In the genomic region with DNA sequence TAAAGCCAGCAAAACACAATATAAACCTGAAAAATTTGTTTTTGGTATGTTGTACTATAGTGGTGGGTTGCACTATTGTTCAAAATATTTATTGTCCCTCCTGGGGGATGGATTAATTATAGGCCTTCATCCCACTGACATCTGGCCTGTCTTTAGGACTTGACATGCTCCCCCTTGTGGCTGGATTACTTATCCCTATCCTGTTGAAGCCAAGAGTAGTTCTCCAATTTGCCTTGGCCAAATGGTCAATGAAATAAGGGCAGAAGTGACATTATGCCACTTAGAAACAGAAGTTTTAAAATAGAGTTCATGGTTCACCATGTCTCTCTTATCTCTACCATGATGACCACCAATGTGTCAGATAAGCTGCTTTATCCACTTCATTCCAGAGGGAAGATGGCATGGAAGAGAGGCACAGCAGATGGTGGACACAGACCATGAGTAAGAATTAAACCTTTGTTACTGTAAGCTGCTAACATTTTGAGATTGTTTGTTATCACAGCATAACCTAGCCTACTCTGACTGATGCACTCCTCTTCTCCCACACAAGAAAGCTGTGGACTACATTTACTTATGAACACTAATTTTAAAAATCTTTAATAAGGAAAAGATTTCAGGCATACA, we compare ENCODE assay signal across 10 cellular contexts. TPM values are rescaled to one million over a fixed set of nuclear protein-coding genes. Genes with fewer than 3 reads are reported as not detected.
DNase-seq lines count a peak whose midpoint lies in the region; ATAC-seq and TF ChIP-seq lines count a peak whose summit lies in the region.
"Had no signal": no experiment of that assay in that cellular context is flagged by ENCODE, and none has a peak within 500 bp of the region (broad histone marks: within the 10 kb centered on the region; RNA-seq: fewer than 3 reads in every experiment).

No MANE protein-coding gene starts in this region.

- no peaks in the 10 kb centered on the region for H4K20me1 ChIP-seq in GM23248 (ENCODE audit: insufficient read depth)

- CTCF ChIA-PET in CD4-positive, alpha-beta T cell (lab: Charles Lee): interaction anchor here (0.9 kb wide), 1 partner anchor 9 kb away, joined by 4 read pairs; no protein-coding TSS in a partner anchor

- no peak overlapping the region for H3K27ac Mint-ChIP-seq in CD4-positive, alpha-beta T cell
- H3K27ac Mint-ChIP-seq in type B pancreatic cell: no peak overlapping the region

- H3K4me3 Mint-ChIP-seq in CD4-positive, alpha-beta T cell: no peak overlapping the region
- no peak overlapping the region for H3K4me3 Mint-ChIP-seq in type B pancreatic cell

- H3K4me1 ChIP-seq in GM23248 (ENCODE audit: insufficient read depth): peaks cover 19% of the 10 kb centered on the region
- H3K4me1 ChIP-seq in Peyer's patch: no peaks in the 10 kb centered on the region

- H3K9me3 Mint-ChIP-seq in CD4-positive, alpha-beta T cell: peaks cover 2% of the 10 kb centered on the region
- H3K9me3 Mint-ChIP-seq in type B pancreatic cell: peaks cover 3% of the 10 kb centered on the region

- H3K4me2 ChIP-seq in GM23248 (ENCODE audit: unreplicated experiment): no peak overlapping the region

- H3K4me1 Mint-ChIP-seq in CD4-positive, alpha-beta T cell (ENCODE audit: low read depth): no peaks in the 10 kb centered on the region
- H3K4me1 Mint-ChIP-seq in type B pancreatic cell (ENCODE audit: unreplicated experiment): no peaks in the 10 kb centered on the region

- no peaks in the 10 kb centered on the region for H3K9me2 ChIP-seq in GM23248 (ENCODE audit: insufficient read depth)

- no peak for ATAC-seq in CD4-positive, alpha-beta T cell (ENCODE audit: poor library complexity)

- TF ChIP-seq POLR2A in Peyer's patch (IDR thresholded peaks at IDR 0.05): no peak

- H3K79me2 ChIP-seq in GM23248 (ENCODE audit: insufficient read depth): no peaks in the 10 kb centered on the region

- no peaks in the 10 kb centered on the region for H3K9me3 ChIP-seq in CD4-positive, alpha-beta T cell (ENCODE audit: control insufficient read depth, low read length)
- H3K9me3 ChIP-seq in GM23248 (ENCODE audit: low read depth): no peaks in the 10 kb centered on the region
- H3K9me3 ChIP-seq in Peyer's patch: peaks cover 0 to 4% (median 0%) of the 10 kb centered on the region in 4 donors

- no peak for DNase-seq in CD4-positive, alpha-beta T cell
- peak; percentile 61 for DNase-seq in GM23248
- DNase-seq in Peyer's patch: peak in 1 of 3 donors; percentile 53
- peak; percentile 23 for DNase-seq in fibroblast of peridontal ligament (ENCODE audit: extremely low read depth)
- no peak for DNase-seq in type B pancreatic cell (ENCODE audit: extremely low spot score, unreplicated experiment)
- no peak for DNase-seq in occipital lobe (lab: John Stamatoyannopoulos, UW)
- DNase-seq in substantia nigra (lab: John Stamatoyannopoulos, UW): no peak
- no peak for DNase-seq in kidney glomerular epithelial cell (lab: John Stamatoyannopoulos, UW)

- intact Hi-C loops in CD4-positive, alpha-beta T cell (cut with DNase I, micrococcal nuclease): loop anchor here in 1 of 2 experiments (10.0 kb wide), 1 partner anchor 308 kb away; no protein-coding TSS in a partner anchor

- in situ Hi-C loops in GM23248 (cut with MboI): loop anchor here (25.0 kb wide), 1 partner anchor 1065 kb away; no protein-coding TSS in a partner anchor

- no peak overlapping the region for H3K9ac ChIP-seq in GM23248

- POLR2A ChIA-PET in CD4-positive, alpha-beta T cell (lab: Charles Lee): no interaction called here

- no peak overlapping the region for H2AFZ ChIP-seq in GM23248

- H3K27me3 ChIP-seq in CD4-positive, alpha-beta T cell (ENCODE audit: control insufficient read depth, insufficient read depth, low read length): no peaks in the 10 kb centered on the region
- H3K27me3 ChIP-seq in GM23248 (replicated peaks; ENCODE audit: insufficient read depth) (no peaks in the 10 kb centered on the region), Peyer's patch (no peaks in the 10 kb centered on the region)

- H3F3A ChIP-seq in GM23248 (ENCODE audit: insufficient read depth): peaks cover 19% of the 10 kb centered on the region

- H3K27me3 Mint-ChIP-seq in CD4-positive, alpha-beta T cell: peaks cover 13% of the 10 kb centered on the region
- H3K27me3 Mint-ChIP-seq in type B pancreatic cell: no peaks in the 10 kb centered on the region

- H3K4me3 ChIP-seq in GM23248 (no peak overlapping the region), Peyer's patch (no peak overlapping the region)
- H3K4me3 ChIP-seq: SK-N-MC had no signal

- H3K36me3 Mint-ChIP-seq in CD4-positive, alpha-beta T cell (ENCODE audit: low read depth): no peaks in the 10 kb centered on the region
- H3K36me3 Mint-ChIP-seq in type B pancreatic cell: no peaks in the 10 kb centered on the region

- no peaks in the 10 kb centered on the region for H3K36me3 ChIP-seq in GM23248 (ENCODE audit: low read depth)
- no peaks in the 10 kb centered on the region for H3K36me3 ChIP-seq in Peyer's patch

- peak; percentile 59 for TF ChIP-seq CTCF in CD4-positive, alpha-beta T cell (IDR thresholded peaks at IDR 0.05)
- TF ChIP-seq CTCF in Peyer's patch (IDR thresholded peaks at IDR 0.05): peak in 4 of 6 experiments; percentile 49 to 55 (median 51)
- TF ChIP-seq CTCF in type B pancreatic cell (conservative IDR thresholded peaks at IDR 0.05): peak; percentile 79

- H3K27ac ChIP-seq in CD4-positive, alpha-beta T cell (ENCODE audit: low read depth, low read length): no peak overlapping the region
- H3K27ac ChIP-seq in GM23248 (no peak overlapping the region), Peyer's patch (no peak overlapping the region), substantia nigra (ENCODE audit: low read depth, low read length, poor library complexity, severe bottlenecking) (no peak overlapping the region)
- H3K27ac ChIP-seq: SK-N-MC had no signal

RNA-seq across cellular contexts. Expression of gene ARHGEF28, which starts 29.2 kb away (rescaled TPM):
- not detected for total RNA-seq in CD4-positive, alpha-beta T cell
- 8.9 and 9.6 TPM in 2 replicates for total RNA-seq in GM23248 (2014; rRNA removed; shearing (Covaris generic))
- polyA plus RNA-seq in GM23248 (2016; fragmentation: Nextera tagmentation; extraction: Ambion mirVana): 4.6 and 5.0 TPM in 2 replicates
- total RNA-seq in Peyer's patch: 10 to 100 TPM; 13.3 to 19.0 (median 16.9) TPM
- 24.9 and 44.1 TPM in 2 replicates for total RNA-seq in type B pancreatic cell (ENCODE audit: low replicate concordance)
- 6.7 TPM for total RNA-seq in occipital lobe
- polyA plus RNA-seq: neural cell had no signal

RNA-seq across cellular contexts. Expression of gene UTP15, which starts 31.3 kb away (rescaled TPM):
- total RNA-seq in CD4-positive, alpha-beta T cell: 10 to 100 TPM; 52.0 to 55.2 TPM
- 12.6 and 26.2 TPM in 2 replicates for total RNA-seq in GM23248 (2014; rRNA removed; shearing (Covaris generic))
- polyA plus RNA-seq in GM23248 (2016; fragmentation: Nextera tagmentation; extraction: Ambion mirVana): 13.0 and 13.9 TPM in 2 replicates
- total RNA-seq in Peyer's patch (10 to 100 TPM; 10.3 to 21.7 (median 18.9) TPM), type B pancreatic cell (ENCODE audit: low replicate concordance) (15.7 and 22.7 TPM in 2 replicates), occipital lobe (33.7 TPM)

RNA-seq across cellular contexts. Expression of gene ANKRA2, which starts 31.4 kb away (rescaled TPM):
- total RNA-seq in CD4-positive, alpha-beta T cell: 10 to 100 TPM; 45.0 to 45.1 TPM
- 23.6 and 54.3 TPM in 2 replicates for total RNA-seq in GM23248 (2014; rRNA removed; shearing (Covaris generic))
- polyA plus RNA-seq in GM23248 (2016; fragmentation: Nextera tagmentation; extraction: Ambion mirVana): 30.2 and 32.5 TPM in 2 replicates
- total RNA-seq in Peyer's patch (10 to 100 TPM; 25.7 to 57.8 (median 27.6) TPM), type B pancreatic cell (ENCODE audit: low replicate concordance) (23.2 and 26.0 TPM in 2 replicates), occipital lobe (56.1 TPM)

Comparison
In these comparisons a context has a peak if more than half of its experiments do, and no peak if none do; other contexts are left out.
1. DNase-seq: peak in GM23248 (single experiment) and fibroblast of peridontal ligament (single experiment); none in CD4-positive, alpha-beta T cell (0 of 10), type B pancreatic cell (single experiment), occipital lobe (single experiment), substantia nigra (0 of 49) and kidney glomerular epithelial cell (single experiment).
2. Peak in every context shown above with its lines, with median percentiles within 50 percentile points of each other: CTCF ChIP-seq.